In the genomic region with DNA sequence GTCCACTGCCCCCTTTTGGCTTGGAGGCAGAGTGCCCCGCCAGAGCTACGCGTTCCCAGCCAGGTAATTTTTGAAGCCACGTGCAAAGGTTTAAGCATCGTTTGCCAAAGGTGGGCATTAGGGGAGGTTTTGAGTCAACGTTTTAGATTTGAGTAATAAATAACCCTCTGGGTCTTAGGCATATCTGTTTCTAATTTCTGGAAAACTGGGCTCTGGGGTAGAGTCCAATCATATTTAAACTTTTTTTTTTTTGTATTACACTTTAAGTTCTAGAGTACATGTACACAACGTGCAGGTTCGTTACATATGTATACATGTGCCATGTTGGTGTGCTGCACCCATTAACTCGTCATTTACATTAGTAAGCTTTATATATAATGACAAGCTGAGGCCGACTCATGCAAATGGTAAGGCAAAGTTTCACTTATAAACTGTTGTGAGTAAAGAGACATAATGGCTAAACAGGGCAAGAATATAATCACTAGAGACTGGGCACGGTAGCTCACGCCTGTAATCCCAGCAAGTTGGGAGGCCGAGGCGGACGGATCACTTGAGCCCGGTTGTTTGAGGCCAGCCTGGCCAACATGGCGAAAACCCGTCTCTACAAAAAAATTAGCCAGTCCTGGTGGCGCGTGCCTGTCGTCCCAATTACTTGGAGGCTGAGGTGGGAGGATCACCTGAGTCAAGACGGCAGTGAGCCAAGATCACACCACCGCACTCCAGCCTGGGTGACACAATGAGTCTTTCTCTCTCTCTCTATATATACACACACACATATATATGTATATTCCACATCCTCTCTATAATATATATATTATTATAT, we compare ENCODE assay signal across 8 cellular contexts. TPM values are rescaled to one million over a fixed set of nuclear protein-coding genes. Genes with fewer than 3 reads are reported as not detected.
A peak's percentile ranks its signal among the peaks of the same experiment; 100 is the strongest.
DNase-seq lines count a peak whose midpoint lies in the region; ATAC-seq and TF ChIP-seq lines count a peak whose summit lies in the region.

No MANE protein-coding gene starts in this region.

- POLR2A ChIA-PET in PC-3 (lab: Charles Lee; ENCODE audit: unreplicated experiment): interaction anchor here (0.6 to 0.7 kb wide), 3 partner anchors 25 to 157 kb away, joined by 3 to 5 read pairs (median 3); no protein-coding TSS in a partner anchor

- TF ChIP-seq CTCF in GM12864 (IDR thresholded peaks at IDR 0.05; ENCODE audit: low read depth, low read length, missing control alignments) (peak; percentile 82), PC-3 (conservative IDR thresholded peaks at IDR 0.05; ENCODE audit: low read depth, low read length) (peak; percentile 86)

- peaks cover 6% of the 10 kb centered on the region for H3K4me1 ChIP-seq in PC-3 (ENCODE audit: insufficient read depth, low read length)

- no peaks in the 10 kb centered on the region for H3K27me3 ChIP-seq in PC-3 (ENCODE audit: low read length)

- intact Hi-C loops in PC-3 (cut with micrococcal nuclease): loop anchor here (1.0 to 5.0 kb wide), 4 partner anchors 29 to 262 kb away; a partner anchor contains a TSS

- peak overlapping the region; percentile 82; the same call in 1 of the 2 replicates for H3K4me3 ChIP-seq in GM12864 (ENCODE audit: low read depth, low read length)
- peak overlapping the region; percentile 100; the same call in 1 of the 2 replicates for H3K4me3 ChIP-seq in PC-3 (ENCODE audit: low read length)

- TSS peak; percentile 72 for BruUV-seq in PC-3 (replicated peaks; lab: Mats Ljungman, UMichigan)

- no peaks in the 10 kb centered on the region; the same call in 1 of the 2 replicates for H3K36me3 ChIP-seq in PC-3 (ENCODE audit: low read depth, low read length)

- CTCF ChIA-PET in PC-3 (lab: Charles Lee): interaction anchor here (0.7 kb wide), 2 partner anchors 62 to 691 kb away, joined by 5 to 6 read pairs; no protein-coding TSS in a partner anchor

- no peak for DNase-seq in GM12864 (ENCODE audit: low read depth)
- DNase-seq in PC-3: no peak
- no peak for DNase-seq in epithelial cell of prostate (ENCODE audit: low read depth, low spot score)
- DNase-seq in putamen (ENCODE audit: low spot score): peak; percentile 16
- no peak for DNase-seq in MV-4-11 (lab: John Stamatoyannopoulos, UW)
- DNase-seq in NCI-H774 (lab: John Stamatoyannopoulos, UW): no peak

- no peaks in the 10 kb centered on the region for H3K9me2 ChIP-seq in PC-3 (replicated peaks; ENCODE audit: low read length)

- H3K27ac ChIP-seq in PC-3 (ENCODE audit: low read length) (no peak overlapping the region), epithelial cell of prostate (peak overlapping the region; percentile 68)

- no peak overlapping the region; the same call in 1 of the 2 replicates for H3K9ac ChIP-seq in PC-3 (ENCODE audit: low read length)

- peaks cover 45% of the 10 kb centered on the region for H3K79me2 ChIP-seq in PC-3 (ENCODE audit: low read length)

- no peaks in the 10 kb centered on the region for H3K9me3 ChIP-seq in PC-3 (ENCODE audit: low read length)

- peak overlapping the region; percentile 97 for H2AFZ ChIP-seq in PC-3 (ENCODE audit: low read length)

- ATAC-seq in PC-3: no peak
- ATAC-seq in GM19035 (IDR thresholded peaks at IDR 0.05; ENCODE audit: unreplicated experiment): no peak
- no peak for ATAC-seq in GM21447 (IDR thresholded peaks at IDR 0.05; ENCODE audit: unreplicated experiment)

- peak overlapping the region; percentile 38 for H3K4me2 ChIP-seq in PC-3 (ENCODE audit: low read length)

- no peaks in the 10 kb centered on the region for H3F3A ChIP-seq in PC-3 (ENCODE audit: low read length, unreplicated experiment)

- no peaks in the 10 kb centered on the region for H4K20me1 ChIP-seq in PC-3 (ENCODE audit: low read length)

RNA-seq across cellular contexts. Expression of a gene that starts 0.5 kb away (rescaled TPM):
- 31.6 and 43.7 TPM in 2 replicates for total RNA-seq in PC-3 (2014; rRNA removed)
